In genomic region chrX:71532753-71533425, GRCh38 we compare ENCODE assay signal across 8 cellular contexts. TPM values are rescaled to one million over a fixed set of nuclear protein-coding genes. Genes with fewer than 3 reads are reported as not detected.
DNase-seq lines count a peak whose midpoint lies in the region; ATAC-seq and TF ChIP-seq lines count a peak whose summit lies in the region.

OGT (plus strand) TSS chrX:71533104; CDS start chrX:71533300, 196 bp downstream.

- H3K27me3 ChIP-seq in left ventricle myocardium inferior (ENCODE audit: low read depth): no peaks in the 10 kb centered on the region
- no peaks in the 10 kb centered on the region for H3K27me3 ChIP-seq in upper lobe of left lung

- H3K9me3 ChIP-seq in left ventricle myocardium inferior (replicated peaks) (no peaks in the 10 kb centered on the region), upper lobe of left lung (peaks cover 0 to 4% (median 0%) of the 10 kb centered on the region in 4 donors)

- no peak for TF ChIP-seq CTCF in left ventricle myocardium inferior (IDR thresholded peaks at IDR 0.05; ENCODE audit: borderline replicate concordance)
- TF ChIP-seq CTCF in upper lobe of left lung (IDR thresholded peaks at IDR 0.05): no peak

- H3K9me3 Mint-ChIP-seq in T-helper 1 cell treated with Interleukin-12 subunit alpha and Interleukin-12 subunit beta and Interleukin-4 antibody, amounts not matched to agents 30 μg/mL and 1 μg/mL, for 36 hours: peaks cover 5% of the 10 kb centered on the region

- no peak for TF ChIP-seq EP300 in upper lobe of left lung (IDR thresholded peaks at IDR 0.05)

- H3K27ac Mint-ChIP-seq in T-helper 1 cell treated with Interleukin-12 subunit alpha and Interleukin-12 subunit beta and Interleukin-4 antibody, amounts not matched to agents 30 μg/mL and 1 μg/mL, for 36 hours: peak within 1 kb of the TSS; percentile 99

- peaks cover 5% of the 10 kb centered on the region for H3K36me3 ChIP-seq in left ventricle myocardium inferior
- peaks cover 0 to 4% (median 0%) of the 10 kb centered on the region in 4 donors for H3K36me3 ChIP-seq in upper lobe of left lung

- TF ChIP-seq POLR2A in GM15510 (IDR thresholded peaks at IDR 0.05; ENCODE audit: borderline replicate concordance, extremely low read depth, insufficient read length): peak; percentile 73
- peak in 3 of 4 donors; percentile 73 to 81 (median 79) for TF ChIP-seq POLR2A in upper lobe of left lung (IDR thresholded peaks at IDR 0.05)

- H3K36me3 Mint-ChIP-seq in T-helper 1 cell treated with Interleukin-12 subunit alpha and Interleukin-12 subunit beta and Interleukin-4 antibody, amounts not matched to agents 30 μg/mL and 1 μg/mL, for 36 hours (ENCODE audit: low read depth): peaks cover 26% of the 10 kb centered on the region

- H3K4me3 ChIP-seq in left ventricle myocardium inferior: peak within 1 kb of the TSS; percentile 83
- peak within 1 kb of the TSS; percentile 45 to 77 (median 65) for H3K4me3 ChIP-seq in upper lobe of left lung

- H3K4me1 ChIP-seq in left ventricle myocardium inferior (peaks cover 22% of the 10 kb centered on the region), upper lobe of left lung (peaks cover 3 to 6% (median 5%) of the 10 kb centered on the region in 4 donors)

- peak; percentile 64 for ATAC-seq in HG02884 (IDR thresholded peaks at IDR 0.05; ENCODE audit: unreplicated experiment)
- peak; percentile 96 to 97 for ATAC-seq in upper lobe of left lung (ENCODE audit: low FRiP score in 2 of 2)

- H3K27ac ChIP-seq in left ventricle myocardium inferior (replicated peaks) (peak within 1 kb of the TSS; percentile 94), upper lobe of left lung (peak within 1 kb of the TSS; percentile 86 to 92 (median 89))

- H3K27me3 Mint-ChIP-seq in T-helper 1 cell treated with Interleukin-12 subunit alpha and Interleukin-12 subunit beta and Interleukin-4 antibody, amounts not matched to agents 30 μg/mL and 1 μg/mL, for 36 hours (ENCODE audit: low read depth): no peaks in the 10 kb centered on the region

- intact Hi-C loops in left ventricle myocardium inferior (cut with micrococcal nuclease): no loop called here
- intact Hi-C loops in posterior vena cava (cut with DNase I): no loop called here

- H3K4me1 Mint-ChIP-seq in T-helper 1 cell treated with Interleukin-12 subunit alpha and Interleukin-12 subunit beta and Interleukin-4 antibody, amounts not matched to agents 30 μg/mL and 1 μg/mL, for 36 hours (ENCODE audit: low read depth): peaks cover 25% of the 10 kb centered on the region

- H3K4me3 Mint-ChIP-seq in T-helper 1 cell treated with Interleukin-12 subunit alpha and Interleukin-12 subunit beta and Interleukin-4 antibody, amounts not matched to agents 30 μg/mL and 1 μg/mL, for 36 hours: peak within 1 kb of the TSS; percentile 99

- DNase-seq in NCI-H1694 treated with DMSO at 0.1 percent for 48 hours (lab: John Stamatoyannopoulos, UW) (peak; percentile 93), amniotic stem cell (lab: John Stamatoyannopoulos, UW) (peak; percentile 80), left ventricle myocardium inferior (peak; percentile 96), posterior vena cava (ENCODE audit: low spot score) (peak; percentile 98), upper lobe of left lung (peak; percentile 90 to 95)

- WGBS in upper lobe of left lung, 2 donors: 0 to 22% methylated on average over 27 to 36 of the region's 47 CpGs

RNA-seq across cellular contexts. Expression of gene OGT, which starts in this region (rescaled TPM):
- total RNA-seq in left ventricle myocardium inferior (83.8 TPM), posterior vena cava (100 to 1,000 TPM in 1 of 2 donors, 10 to 100 TPM in 1; 93.0 to 104 TPM), upper lobe of left lung (100 to 1,000 TPM in 5 of 6 donors, 10 to 100 TPM in 1; 88.3 to 315 (median 159) TPM)

Comparison
In these comparisons a context has a peak if more than half of its experiments do, and no peak if none do; other contexts are left out.
1. Peak in every context shown above with its lines: DNase-seq, ATAC-seq, H3K4me3 ChIP-seq and H3K27ac ChIP-seq.